Comparison of ENCODE assay signal across 11 cellular contexts in the genomic region with DNA sequence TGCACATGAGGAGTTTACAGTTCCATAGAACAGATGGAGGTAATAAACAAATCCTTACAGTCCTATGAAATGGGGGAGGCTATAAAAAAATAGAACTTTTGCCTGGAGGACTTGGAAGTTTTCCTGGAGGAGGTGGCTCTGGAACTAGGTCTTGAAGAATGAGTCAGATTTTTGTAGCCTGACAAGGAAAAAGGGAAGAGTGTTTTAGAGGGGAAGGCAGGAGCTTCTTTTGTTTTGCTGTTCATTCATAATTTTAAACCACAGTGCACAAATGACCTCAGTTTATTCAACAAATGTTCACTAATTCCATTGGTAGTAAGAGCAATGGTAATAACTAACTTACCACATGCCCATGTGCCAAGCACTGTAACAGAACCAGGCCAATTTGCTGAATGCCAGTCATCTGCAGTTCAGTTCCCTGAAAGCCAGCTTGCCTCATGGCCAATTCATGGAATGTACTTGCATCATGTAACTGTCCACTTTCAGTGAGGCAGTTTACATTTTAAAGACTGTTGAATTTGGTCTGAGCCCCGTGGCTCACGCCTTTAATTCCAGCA. TPM values are rescaled to one million over a fixed set of nuclear protein-coding genes. Genes with fewer than 3 reads are reported as not detected.
DNase-seq lines count a peak whose midpoint lies in the region; ATAC-seq, FAIRE-seq and TF ChIP-seq lines count a peak whose summit lies in the region.
"Had no signal": no experiment of that assay in that cellular context is flagged by ENCODE, and none has a peak within 500 bp of the region (broad histone marks: within the 10 kb centered on the region; RNA-seq: fewer than 3 reads in every experiment).

No MANE protein-coding gene starts in this region.

- H3K36me3 Mint-ChIP-seq in astrocyte (ENCODE audit: low read depth, unreplicated experiment): peaks cover 1% of the 10 kb centered on the region

- no peak overlapping the region for H3K27ac ChIP-seq in astrocyte (ENCODE audit: low read depth, low read length)
- H3K27ac ChIP-seq: upper lobe of left lung had no signal

- H3K9me3 Mint-ChIP-seq in astrocyte (ENCODE audit: unreplicated experiment): peaks cover 3% of the 10 kb centered on the region

- ATAC-seq in GM19324 (IDR thresholded peaks at IDR 0.05; ENCODE audit: low FRiP score, unreplicated experiment): no peak
- no peak for ATAC-seq in Right ventricle myocardium inferior
- no peak for ATAC-seq in esophagus mucosa

- H3K4me3 Mint-ChIP-seq in astrocyte (ENCODE audit: unreplicated experiment): no peak overlapping the region

- FAIRE-seq in astrocyte (lab: Jason Lieb, UNC): peak; percentile 54

- intact Hi-C loops in Right ventricle myocardium inferior (cut with DNase I): no loop called here

- H3K9me3 ChIP-seq in astrocyte (ENCODE audit: insufficient read depth, low read depth, low read length): no peaks in the 10 kb centered on the region
- H3K9me3 ChIP-seq in HAP-1: no peaks in the 10 kb centered on the region
- H3K9me3 ChIP-seq: upper lobe of left lung had no signal

- H3K4me1 ChIP-seq in astrocyte (ENCODE audit: insufficient read depth, low read length): peaks cover 5% of the 10 kb centered on the region
- H3K4me1 ChIP-seq in HAP-1: no peaks in the 10 kb centered on the region

- H3K4me3 ChIP-seq in HFF-Myc (replicated peaks; ENCODE audit: low read depth, low read length) (no peak overlapping the region), astrocyte (ENCODE audit: insufficient read depth, low read depth, low read length) (no peak overlapping the region), HAP-1 (no peak overlapping the region)
- H3K4me3 ChIP-seq: upper lobe of left lung had no signal

- H3K27me3 ChIP-seq in astrocyte (ENCODE audit: insufficient read depth, low read length): no peaks in the 10 kb centered on the region
- H3K27me3 ChIP-seq in HAP-1 (ENCODE audit: low read depth): no peaks in the 10 kb centered on the region
- H3K27me3 ChIP-seq: upper lobe of left lung had no signal

- H4K20me1 ChIP-seq in astrocyte (ENCODE audit: insufficient read depth, low read length): no peaks in the 10 kb centered on the region

- peak overlapping the region; percentile 47 for H3K4me2 ChIP-seq in astrocyte (ENCODE audit: low read length)

- H3K9ac ChIP-seq in astrocyte (ENCODE audit: low read length): no peak overlapping the region

- H2AFZ ChIP-seq in astrocyte (ENCODE audit: low read depth, low read length): peak overlapping the region; percentile 14

- TF ChIP-seq CTCF in HFF-Myc (IDR thresholded peaks at IDR 0.05; ENCODE audit: low read depth, low read length, missing control alignments): no peak
- TF ChIP-seq CTCF in astrocyte (IDR thresholded peaks at IDR 0.05; ENCODE audit: insufficient read depth, low read depth, low read length): no peak

- H3K4me1 Mint-ChIP-seq in astrocyte (ENCODE audit: low read depth, unreplicated experiment): peaks cover 12% of the 10 kb centered on the region

- H3K36me3 ChIP-seq in astrocyte (ENCODE audit: insufficient read depth, low read length) (no peaks in the 10 kb centered on the region), HAP-1 (replicated peaks) (no peaks in the 10 kb centered on the region)
- H3K36me3 ChIP-seq: upper lobe of left lung had no signal

- peak overlapping the region; percentile 65 for H3K27ac Mint-ChIP-seq in astrocyte (ENCODE audit: unreplicated experiment)

- in situ Hi-C loops in HAP-1 (cut with MboI; ENCODE audit: low sequenced_read_pairs): no loop called here

- DNase-seq in HFF-Myc (ENCODE audit: extremely low read depth, low read depth) (peak; percentile 88), astrocyte (ENCODE audit: low read depth) (peak; percentile 82), iris pigment epithelial cell (ENCODE audit: low read depth) (peak; percentile 68), stromal cell of bone marrow (ENCODE audit: low read depth) (peak; percentile 70), HAP-1 (ENCODE audit: low spot score in 2 of 2) (no peak), Right ventricle myocardium inferior (ENCODE audit: missing footprints) (no peak)
- DNase-seq: activated CD4-positive, CD25-positive, alpha-beta regulatory T cell; stimulated activated CD4-positive, alpha-beta T cell treated with anti-CD3 and anti-CD28 coated beads, Interleukin-15, amount 100 ng/mL, for 24 hours; upper lobe of left lung had no signal

- no peaks in the 10 kb centered on the region for H3K79me2 ChIP-seq in astrocyte (ENCODE audit: insufficient read depth, low read length)

- H3K27me3 Mint-ChIP-seq in astrocyte (ENCODE audit: low read depth, unreplicated experiment): peaks cover 7% of the 10 kb centered on the region

RNA-seq across cellular contexts. Expression of a gene that starts 2.8 kb away (rescaled TPM):
- total RNA-seq in astrocyte (not detected in 2 replicates), Right ventricle myocardium inferior (not detected), esophagus mucosa (not detected)

RNA-seq across cellular contexts. Expression of a gene that starts 7.2 kb away (rescaled TPM):
- total RNA-seq in astrocyte (27.1 and 27.5 TPM in 2 replicates), Right ventricle myocardium inferior (16.1 TPM), esophagus mucosa (20.1 TPM)

RNA-seq across cellular contexts. Expression of a gene that starts 48.7 kb away (rescaled TPM):
- 25.7 and 29.4 TPM in 2 replicates for total RNA-seq in astrocyte
- 11.9 TPM for total RNA-seq in Right ventricle myocardium inferior
- 15.6 TPM for total RNA-seq in esophagus mucosa

RNA-seq across cellular contexts. Expression of a gene that starts 49.4 kb away (rescaled TPM):
- total RNA-seq in astrocyte: 51.1 and 54.6 TPM in 2 replicates
- 13.8 TPM for total RNA-seq in Right ventricle myocardium inferior
- 20.0 TPM for total RNA-seq in esophagus mucosa

RNA-seq across cellular contexts. Expression of a gene that starts 58.7 kb away (rescaled TPM):
- total RNA-seq in astrocyte (14.1 and 14.8 TPM in 2 replicates), Right ventricle myocardium inferior (6.4 TPM), esophagus mucosa (15.9 TPM)

Comparison
In these comparisons a context has a peak if more than half of its experiments do, and no peak if none do; other contexts are left out.
1. DNase-seq: peak in HFF-Myc (single experiment), astrocyte (single experiment), iris pigment epithelial cell (single experiment) and stromal cell of bone marrow (single experiment); none in HAP-1 (0 of 2) and Right ventricle myocardium inferior (single experiment).